14 cellular contexts compared by ENCODE assay signal in the genomic region with DNA sequence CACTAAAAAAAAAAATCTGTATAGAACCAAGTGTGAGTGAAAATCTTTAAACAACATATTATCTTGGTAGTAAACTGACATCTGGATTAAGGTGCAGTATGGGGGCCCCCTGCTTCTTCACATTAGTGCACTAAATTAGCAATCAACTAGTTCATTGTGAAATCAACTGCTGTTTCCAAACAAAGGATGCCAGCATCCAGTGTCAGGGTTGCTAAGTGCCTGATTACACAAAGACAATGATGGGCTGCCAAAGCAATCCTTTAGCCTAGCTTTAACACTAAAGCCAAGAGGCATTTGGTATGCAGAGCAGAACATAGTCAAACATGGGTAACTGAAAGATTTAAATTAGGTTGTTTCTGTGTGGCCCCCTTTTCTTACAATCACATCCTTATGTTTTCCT.
DNase-seq lines count a peak whose midpoint lies in the region; ATAC-seq and TF ChIP-seq lines count a peak whose summit lies in the region.
"Had no signal": no experiment of that assay in that cellular context is flagged by ENCODE, and none has a peak within 500 bp of the region (broad histone marks: within the 10 kb centered on the region; RNA-seq: fewer than 3 reads in every experiment).

No MANE protein-coding gene starts in this region.

- 0 out of 2 replicates have a peak overlapping the region, but pooled peaks have one; percentile 42 for H2AK5ac ChIP-seq in IMR-90 (ENCODE audit: low read depth, low read length)

- no peaks in the 10 kb centered on the region for H4K20me1 ChIP-seq in IMR-90 (ENCODE audit: insufficient read depth, low read length)

- TF ChIP-seq CTCF in IMR-90 (conservative IDR thresholded peaks at IDR 0.05; ENCODE audit: low read depth, low read length) = no peak

- no peaks in the 10 kb centered on the region for H3K4me1 Mint-ChIP-seq in activated CD4-positive, alpha-beta T cell treated with anti-CD3 and anti-CD28 coated beads for 36 hours
- peaks cover 2 to 4% of the 10 kb centered on the region in 2 donors for H3K4me1 Mint-ChIP-seq in natural killer cell treated with Interleukin-12 subunit alpha and Interleukin-12 subunit beta and Interleukin-15 and Interleukin-18, amount 100 ng/mL, for 72 hours (ENCODE audit: low read depth in 2 of 2)

- H3K9me1 ChIP-seq in IMR-90 (ENCODE audit: insufficient read depth, low read length) = peaks cover 5% of the 10 kb centered on the region

- H3K27me3 Mint-ChIP-seq in activated CD4-positive, alpha-beta T cell treated with anti-CD3 and anti-CD28 coated beads for 36 hours = no peaks in the 10 kb centered on the region
- H3K27me3 Mint-ChIP-seq in natural killer cell treated with Interleukin-12 subunit alpha and Interleukin-12 subunit beta and Interleukin-15 and Interleukin-18, amount 100 ng/mL, for 72 hours = no peaks in the 10 kb centered on the region

- ATAC-seq in IMR-90 (ENCODE audit: low read depth) (no peak), left ventricle myocardium superior (peak; percentile 79), HG03039 (IDR thresholded peaks at IDR 0.05; ENCODE audit: unreplicated experiment) (no peak)
- ATAC-seq in activated CD4-positive, alpha-beta T cell treated with anti-CD3 and anti-CD28 coated beads for 36 hours = no peak
- ATAC-seq in natural killer cell treated with Interleukin-12 subunit alpha and Interleukin-12 subunit beta and Interleukin-15 and Interleukin-18, amount 100 ng/mL, for 72 hours = no peak

- peak; percentile 74 for DNase-seq in Ammon's horn (ENCODE audit: low spot score)
- DNase-seq in IMR-90 = peak; percentile 24
- DNase-seq in SHP77 treated with DMSO at 0.1 percent for 48 hours (lab: John Stamatoyannopoulos, UW) = peak; percentile 23
- no peak for DNase-seq in left ventricle myocardium superior
- DNase-seq in activated CD4-positive, alpha-beta T cell treated with anti-CD3 and anti-CD28 coated beads for 36 hours = no peak
- no peak for DNase-seq in SJCRH30
- DNase-seq in natural killer cell treated with Interleukin-12 subunit alpha and Interleukin-12 subunit beta and Interleukin-15 and Interleukin-18, amount 100 ng/mL, for 72 hours (ENCODE audit: low spot score) = no peak
- DNase-seq: adrenal gland; Caco-2; HFFc6; kidney; NK-92 treated with Interleukin-12 subunit alpha and Interleukin-12 subunit beta, amount 100 ng/mL, for 24 hours had no signal

- H4K8ac ChIP-seq in IMR-90 (ENCODE audit: low read depth in 2 of 2, low read length in 2 of 2) = 0 out of 4 replicates have a peak overlapping the region, but pooled peaks of 1 of the 2 experiments have one; percentile 11

- no peaks in the 10 kb centered on the region for H3K9me3 Mint-ChIP-seq in activated CD4-positive, alpha-beta T cell treated with anti-CD3 and anti-CD28 coated beads for 36 hours (ENCODE audit: low read depth)
- H3K9me3 Mint-ChIP-seq in natural killer cell treated with Interleukin-12 subunit alpha and Interleukin-12 subunit beta and Interleukin-15 and Interleukin-18, amount 100 ng/mL, for 72 hours = peaks cover 5% of the 10 kb centered on the region

- H3K36me3 Mint-ChIP-seq in activated CD4-positive, alpha-beta T cell treated with anti-CD3 and anti-CD28 coated beads for 36 hours (ENCODE audit: low read depth) = no peaks in the 10 kb centered on the region
- peaks cover 1% of the 10 kb centered on the region for H3K36me3 Mint-ChIP-seq in natural killer cell treated with Interleukin-12 subunit alpha and Interleukin-12 subunit beta and Interleukin-15 and Interleukin-18, amount 100 ng/mL, for 72 hours

- CTCF ChIA-PET in IMR-90 (lab: Yijun Ruan, JAX) = no interaction called here
- CTCF ChIA-PET in activated CD4-positive, alpha-beta T cell treated with anti-CD3 and anti-CD28 coated beads for 36 hours (lab: Charles Lee) = interaction anchor here (0.7 kb wide), 1 partner anchor 10 kb away, joined by 4 read pairs; no protein-coding TSS in a partner anchor

- TF ChIP-seq POLR2A in IMR-90 (IDR thresholded peaks at IDR 0.05; ENCODE audit: low read depth, low read length) = no peak

- in situ Hi-C loops in IMR-90 (cut with MboI; ENCODE audit: low sequenced_read_pairs) = no loop called here

- H4K5ac ChIP-seq in IMR-90 (ENCODE audit: low read depth, low read length) = no peak overlapping the region

- H4K91ac ChIP-seq in IMR-90 (ENCODE audit: insufficient read depth, low read depth, low read length) = peak overlapping the region; percentile 11; the same call in 1 of the 2 replicates

- H3K27ac Mint-ChIP-seq in activated CD4-positive, alpha-beta T cell treated with anti-CD3 and anti-CD28 coated beads for 36 hours = no peak overlapping the region
- no peak overlapping the region for H3K27ac Mint-ChIP-seq in natural killer cell treated with Interleukin-12 subunit alpha and Interleukin-12 subunit beta and Interleukin-15 and Interleukin-18, amount 100 ng/mL, for 72 hours
- H3K27ac Mint-ChIP-seq: HFFc6 had no signal

- no peak overlapping the region for H3K4me2 ChIP-seq in IMR-90 (ENCODE audit: low read depth, low read length)

- no peak overlapping the region for H3K4me3 ChIP-seq in IMR-90 (ENCODE audit: insufficient read depth, low read depth, low read length)
- H3K4me3 ChIP-seq in SJCRH30 = no peak overlapping the region
- H3K4me3 ChIP-seq: adrenal gland had no signal

- H2AFZ ChIP-seq in IMR-90 (replicated peaks; ENCODE audit: low read length, poor library complexity) = no peak overlapping the region

- H3K56ac ChIP-seq in IMR-90 (ENCODE audit: extremely low read depth, insufficient read depth, low read length) = no peak overlapping the region

- H3K9me3 ChIP-seq in IMR-90 (ENCODE audit: control insufficient read depth, insufficient read depth, low read length) (no peaks in the 10 kb centered on the region), SJCRH30 (replicated peaks) (no peaks in the 10 kb centered on the region)
- H3K9me3 ChIP-seq: adrenal gland, Caco-2, neutrophil had no signal

- peak overlapping the region; percentile 84; the same call in 1 of the 2 replicates for H3K14ac ChIP-seq in IMR-90 (replicated peaks; ENCODE audit: low read depth, low read length)

- H2BK20ac ChIP-seq in IMR-90 (ENCODE audit: low read depth, low read length) = peak overlapping the region; percentile 75; the same call in 1 of the 2 replicates

- H3K27ac ChIP-seq in IMR-90 (ENCODE audit: insufficient read depth, low read length) (no peak overlapping the region), SJCRH30 (no peak overlapping the region)
- H3K27ac ChIP-seq: adrenal gland, neutrophil had no signal

- intact Hi-C loops in IMR-90 (cut with micrococcal nuclease) = no loop called here
- intact Hi-C loops in left ventricle myocardium superior (cut with micrococcal nuclease) = no loop called here
- intact Hi-C loops in activated CD4-positive, alpha-beta T cell treated with anti-CD3 and anti-CD28 coated beads for 36 hours (cut with DNase I, micrococcal nuclease) = no loop called here

- peak overlapping the region; percentile 43 for H2BK5ac ChIP-seq in IMR-90 (ENCODE audit: low read depth, low read length, poor library complexity, severe bottlenecking)

- dilution Hi-C loops in IMR-90 (cut with HindIII; ENCODE audit: low sequenced_read_pairs, unreplicated experiment) = no loop called here

- H3K4ac ChIP-seq in IMR-90 (ENCODE audit: low read depth, low read length) = peak overlapping the region; percentile 55; the same call in 1 of the 2 replicates

- H3K9ac ChIP-seq in IMR-90 (ENCODE audit: low read depth, low read length) = no peak overlapping the region

- BruUV-seq in IMR-90 (replicated peaks; lab: Mats Ljungman, UMichigan) = no TSS peak

- no peak overlapping the region for H3K23ac ChIP-seq in IMR-90 (ENCODE audit: low read depth, low read length)

- POLR2A ChIA-PET in IMR-90 (lab: Charles Lee; ENCODE audit: unreplicated experiment) = interaction anchor here (0.6 kb wide), 1 partner anchor 128 kb away, joined by 3 read pairs; no protein-coding TSS in a partner anchor
- POLR2A ChIA-PET in activated CD4-positive, alpha-beta T cell treated with anti-CD3 and anti-CD28 coated beads for 36 hours (lab: Charles Lee) = no interaction called here

- H3K18ac ChIP-seq in IMR-90 (ENCODE audit: low read depth, low read length) = peak overlapping the region; percentile 6; the same call in 1 of the 2 replicates

- no peaks in the 10 kb centered on the region for H3K79me1 ChIP-seq in IMR-90 (ENCODE audit: low read depth in 1 of 2, low read length in 2 of 2)

- H2BK120ac ChIP-seq in IMR-90 (ENCODE audit: low read depth, low read length) = peak overlapping the region; percentile 84; the same call in 1 of the 2 replicates

- no peak overlapping the region for H2BK15ac ChIP-seq in IMR-90 (ENCODE audit: low read depth, low read length)

- H3K27me3 ChIP-seq in IMR-90 (ENCODE audit: control insufficient read depth, insufficient read depth, low read length) = no peaks in the 10 kb centered on the region
- H3K27me3 ChIP-seq in SJCRH30 = no peaks in the 10 kb centered on the region
- H3K27me3 ChIP-seq: adrenal gland, neutrophil had no signal

- no peak for TF ChIP-seq RAD21 in IMR-90 (IDR thresholded peaks at IDR 0.05; ENCODE audit: low read length)

- H3K4me1 ChIP-seq in IMR-90 (ENCODE audit: control insufficient read depth, insufficient read depth, low read length) (peaks cover 6% of the 10 kb centered on the region), SJCRH30 (peaks cover 28% of the 10 kb centered on the region)
- H3K4me1 ChIP-seq: adrenal gland, Caco-2 had no signal

- H3K36me3 ChIP-seq in IMR-90 (ENCODE audit: control insufficient read depth, insufficient read depth, low read length) = no peaks in the 10 kb centered on the region
- no peaks in the 10 kb centered on the region for H3K36me3 ChIP-seq in SJCRH30
- H3K36me3 ChIP-seq: adrenal gland, neutrophil had no signal

- H2AK9ac ChIP-seq in IMR-90 (replicated peaks; ENCODE audit: low read depth, low read length, poor library complexity) = no peak overlapping the region

- no peak overlapping the region for H3K4me3 Mint-ChIP-seq in activated CD4-positive, alpha-beta T cell treated with anti-CD3 and anti-CD28 coated beads for 36 hours
- H3K4me3 Mint-ChIP-seq in natural killer cell treated with Interleukin-12 subunit alpha and Interleukin-12 subunit beta and Interleukin-15 and Interleukin-18, amount 100 ng/mL, for 72 hours = no peak overlapping the region
- H3K4me3 Mint-ChIP-seq: HFFc6 had no signal

TF ChIP-seq in IMR-90, 13 proteins besides CTCF, POLR2A, EP300 and RAD21:
- TF ChIP-seq CEBPB (IDR thresholded peaks at IDR 0.05; ENCODE audit: low read depth, low read length) (peak; percentile 56), CHD1 (IDR thresholded peaks at IDR 0.05; ENCODE audit: low read depth, low read length) (no peak), MXI1 (IDR thresholded peaks at IDR 0.05; ENCODE audit: borderline replicate concordance, low read depth, low read length) (no peak), FOS (IDR thresholded peaks at IDR 0.05; ENCODE audit: low read depth, low read length) (no peak), BHLHE40 (IDR thresholded peaks at IDR 0.05; ENCODE audit: low read depth, low read length) (no peak)

Comparison
In these comparisons a context has a peak if more than half of its experiments do, and no peak if none do; other contexts are left out.
1. DNase-seq: peak in Ammon's horn (single experiment), IMR-90 (single experiment) and SHP77 treated with DMSO at 0.1 percent for 48 hours (single experiment); none in left ventricle myocardium superior (single experiment), activated CD4-positive, alpha-beta T cell treated with anti-CD3 and anti-CD28 coated beads for 36 hours (single experiment), SJCRH30 (0 of 2) and natural killer cell treated with Interleukin-12 subunit alpha and Interleukin-12 subunit beta and Interleukin-15 and Interleukin-18, amount 100 ng/mL, for 72 hours (single experiment).